ENCODE assay signal across 7 cellular contexts in genomic region chr14:23970283-23970659, GRCh38. TPM values are rescaled to one million over a fixed set of nuclear protein-coding genes. Genes with fewer than 3 reads are reported as not detected.
DNase-seq lines count a peak whose midpoint lies in the region; ATAC-seq, FAIRE-seq and TF ChIP-seq lines count a peak whose summit lies in the region.
"Not testable (repeated sequence)": the region's sequence is repeated elsewhere in the genome, so short reads cannot be mapped to it uniquely, and the experiment has no call there.

No MANE protein-coding gene starts in this region.

- BruUV-seq in GM12878 (replicated peaks; lab: Mats Ljungman, UMichigan), result not testable (repeated sequence)

- not testable (repeated sequence) for H3K9me3 Mint-ChIP-seq in CD8-positive, alpha-beta T cell; activated CD8-positive, alpha-beta T cell treated with anti-CD3 and anti-CD28 coated beads for 36 hours; stimulated activated effector memory CD8-positive, alpha-beta T cell treated with anti-CD3 and anti-CD28 coated beads, Interleukin-12 subunit alpha, Interleukin-12 subunit beta, amount 100 ng/mL, for 72 hours

- not testable (repeated sequence) for H3K79me1 ChIP-seq in mesendoderm (ENCODE audit: low read length)

- RAD21 ChIA-PET in GM12878 (lab: Charles Lee; ENCODE audit: unreplicated experiment), result not testable (repeated sequence)

- not testable (repeated sequence) for H3K27ac Mint-ChIP-seq in CD8-positive, alpha-beta T cell; activated CD8-positive, alpha-beta T cell treated with anti-CD3 and anti-CD28 coated beads for 36 hours; stimulated activated effector memory CD8-positive, alpha-beta T cell treated with anti-CD3 and anti-CD28 coated beads, Interleukin-12 subunit alpha, Interleukin-12 subunit beta, amount 100 ng/mL, for 72 hours

- not testable (repeated sequence) for H3K4ac ChIP-seq in mesendoderm (ENCODE audit: low read depth, low read length)

- H3K79me2 ChIP-seq in GM12878 (ENCODE audit: control insufficient read depth, insufficient read depth, low read length); mesendoderm (ENCODE audit: control insufficient read depth, insufficient read depth, low read length): not testable (repeated sequence)

- H3K27me3 ChIP-seq in CD8-positive, alpha-beta T cell (ENCODE audit: insufficient read depth, low read length); GM12878 (replicated peaks in 1 of 2; ENCODE audit: control insufficient read depth in 2 of 2, insufficient read depth in 2 of 2, low read length in 1 of 2); gastroesophageal sphincter; mesendoderm (ENCODE audit: insufficient read depth, low read length, poor library complexity): not testable (repeated sequence)

- not testable (repeated sequence) for TF ChIP-seq RAD21 in GM12878 (IDR thresholded peaks at IDR 0.05; ENCODE audit: insufficient read depth, low read depth, low read length)

- not testable (repeated sequence) for H2AK5ac ChIP-seq in mesendoderm (ENCODE audit: low read length)

- not testable (repeated sequence) for H4K5ac ChIP-seq in mesendoderm (ENCODE audit: low read length)

- not testable (repeated sequence) for H3K9me3 ChIP-seq in CD8-positive, alpha-beta T cell (ENCODE audit: low read length); GM12878 (replicated peaks; ENCODE audit: control insufficient read depth, insufficient read depth, low read length); gastroesophageal sphincter

- SMC1A ChIA-PET in GM12878 (lab: Charles Lee; ENCODE audit: uncharacterized antibody, unreplicated experiment), result not testable (repeated sequence)

- H3K4me3 ChIP-seq in CD8-positive, alpha-beta T cell (ENCODE audit: low read depth, low read length); GM12878; mesendoderm (ENCODE audit: low read length): not testable (repeated sequence)
- peak overlapping the region in 1 of 2 donors; percentile 51 for H3K4me3 ChIP-seq in gastroesophageal sphincter

- in situ Hi-C loops in GM12878 (cut with MboI), result loop anchor here (10.0 kb wide), 1 partner anchor 65 kb away; no protein-coding TSS in a partner anchor

- POLR2A ChIA-PET in CD8-positive, alpha-beta T cell (lab: Charles Lee); activated CD8-positive, alpha-beta T cell treated with anti-CD3 and anti-CD28 coated beads for 36 hours (lab: Charles Lee); GM12878 (lab: Charles Lee): not testable (repeated sequence)

- H2BK5ac ChIP-seq in mesendoderm (ENCODE audit: low read length), result not testable (repeated sequence)

- 93% methylated on average over 4 of the region's 15 CpGs for WGBS in GM12878 (ENCODE audit: insufficient coverage, insufficient replicate concordance, low lambda C conversion rate, missing lambda C conversion rate)
- no CpG with 5 or more reads among the region's 15 CpGs for WGBS in gastroesophageal sphincter (ENCODE audit: low coverage in 1 of 2), 2 donors
- WGBS in mesendoderm (ENCODE audit: extremely low coverage, insufficient coverage, low lambda C conversion rate), result no CpG with 5 or more reads among the region's 15 CpGs

- peak; percentile 66 for ATAC-seq in CD8-positive, alpha-beta T cell
- ATAC-seq in HG02852 (IDR thresholded peaks at IDR 0.05; ENCODE audit: unreplicated experiment) (peak; percentile 12), GM12878 (peak; percentile 15), gastroesophageal sphincter (peak; percentile 6)
- ATAC-seq in activated CD8-positive, alpha-beta T cell treated with anti-CD3 and anti-CD28 coated beads for 36 hours, result peak; percentile 40
- peak; percentile 14 for ATAC-seq in stimulated activated effector memory CD8-positive, alpha-beta T cell treated with anti-CD3 and anti-CD28 coated beads, Interleukin-12 subunit alpha, Interleukin-12 subunit beta, amount 100 ng/mL, for 72 hours

- not testable (repeated sequence) for H2BK15ac ChIP-seq in mesendoderm (replicated peaks; ENCODE audit: low read depth)

- not testable (repeated sequence) for H4K8ac ChIP-seq in mesendoderm (ENCODE audit: low read depth, low read length)

- TF ChIP-seq POLR2A in GM12878 (IDR thresholded peaks at IDR 0.05; ENCODE audit: low read depth, low read length); gastroesophageal sphincter (IDR thresholded peaks at IDR 0.05): not testable (repeated sequence)

- intact Hi-C loops in CD8-positive, alpha-beta T cell (cut with DNase I, micrococcal nuclease); activated CD8-positive, alpha-beta T cell treated with anti-CD3 and anti-CD28 coated beads for 36 hours (cut with micrococcal nuclease); GM12878 (cut with micrococcal nuclease; ENCODE audit: unreplicated experiment): not testable (repeated sequence)

- not testable (repeated sequence) for DNase-seq in CD8-positive, alpha-beta T cell; activated CD8-positive, alpha-beta T cell treated with anti-CD3 and anti-CD28 coated beads for 36 hours; GM12878 (ENCODE audit: low read depth, low spot score); mesendoderm; stimulated activated effector memory CD8-positive, alpha-beta T cell treated with anti-CD3 and anti-CD28 coated beads, Interleukin-12 subunit alpha, Interleukin-12 subunit beta, amount 100 ng/mL, for 72 hours (ENCODE audit: low spot score in 2 of 2)

- not testable (repeated sequence) for H2BK120ac ChIP-seq in mesendoderm (ENCODE audit: low read depth, low read length)

- not testable (repeated sequence) for H3K27me3 Mint-ChIP-seq in CD8-positive, alpha-beta T cell (ENCODE audit: low read depth); activated CD8-positive, alpha-beta T cell treated with anti-CD3 and anti-CD28 coated beads for 36 hours

- not testable (repeated sequence) for H2AFZ ChIP-seq in GM12878 (ENCODE audit: control insufficient read depth, low read depth, low read length)

- not testable (repeated sequence) for H3K23ac ChIP-seq in mesendoderm (ENCODE audit: low read length)

- FAIRE-seq in GM12878 (lab: Jason Lieb, UNC), result not testable (repeated sequence)

- CTCF ChIA-PET in CD8-positive, alpha-beta T cell (lab: Charles Lee); activated CD8-positive, alpha-beta T cell treated with anti-CD3 and anti-CD28 coated beads for 36 hours (lab: Charles Lee): not testable (repeated sequence)
- CTCF ChIA-PET in GM12878 (lab: Yijun Ruan, JAX), result interaction anchor here (1.2 kb wide), 1 partner anchor 138 kb away, joined by 3 read pairs; no protein-coding TSS in a partner anchor

- H4K20me1 ChIP-seq in GM12878 (ENCODE audit: control insufficient read depth, insufficient read depth), result not testable (repeated sequence)

- not testable (repeated sequence) for H3K27ac ChIP-seq in CD8-positive, alpha-beta T cell (ENCODE audit: low read depth, low read length); GM12878 (ENCODE audit: control insufficient read depth, insufficient read depth); gastroesophageal sphincter; mesendoderm (ENCODE audit: low read depth, low read length)

- not testable (repeated sequence) for H3K4me2 ChIP-seq in GM12878 (ENCODE audit: control insufficient read depth, insufficient read depth); mesendoderm (ENCODE audit: low read length)

- not testable (repeated sequence) for TF ChIP-seq CTCF in CD8-positive, alpha-beta T cell (IDR thresholded peaks at IDR 0.05); activated CD8-positive, alpha-beta T cell treated with anti-CD3 and anti-CD28 coated beads for 36 hours (IDR thresholded peaks at IDR 0.05); GM12878 (IDR thresholded peaks at IDR 0.05 in 2 of 3, conservative IDR thresholded peaks at IDR 0.05 in 1 of 3; ENCODE audit: control insufficient read depth in 2 of 3, extremely low read depth in 1 of 3, insufficient read depth in 1 of 3, low read depth in 3 of 3, low read length in 3 of 3); gastroesophageal sphincter (IDR thresholded peaks at IDR 0.05)

- H3K4me3 Mint-ChIP-seq in CD8-positive, alpha-beta T cell, result peak overlapping the region; percentile 53
- H3K4me3 Mint-ChIP-seq in activated CD8-positive, alpha-beta T cell treated with anti-CD3 and anti-CD28 coated beads for 36 hours, result peak overlapping the region; percentile 29
- H3K4me3 Mint-ChIP-seq in stimulated activated effector memory CD8-positive, alpha-beta T cell treated with anti-CD3 and anti-CD28 coated beads, Interleukin-12 subunit alpha, Interleukin-12 subunit beta, amount 100 ng/mL, for 72 hours, result not testable (repeated sequence)

- H3K4me1 Mint-ChIP-seq in CD8-positive, alpha-beta T cell (ENCODE audit: low read depth); activated CD8-positive, alpha-beta T cell treated with anti-CD3 and anti-CD28 coated beads for 36 hours (ENCODE audit: low read depth); stimulated activated effector memory CD8-positive, alpha-beta T cell treated with anti-CD3 and anti-CD28 coated beads, Interleukin-12 subunit alpha, Interleukin-12 subunit beta, amount 100 ng/mL, for 72 hours: not testable (repeated sequence)

- H3K36me3 ChIP-seq in CD8-positive, alpha-beta T cell (ENCODE audit: insufficient read depth, low read length); GM12878 (ENCODE audit: control insufficient read depth in 2 of 2, insufficient read depth in 2 of 2, low read length in 1 of 2); gastroesophageal sphincter; mesendoderm (ENCODE audit: control insufficient read depth, insufficient read depth, low read length): not testable (repeated sequence)

- H3K9ac ChIP-seq in GM12878 (ENCODE audit: control insufficient read depth, insufficient read depth, low read length); mesendoderm (ENCODE audit: low read length): not testable (repeated sequence)

- H3K56ac ChIP-seq in mesendoderm (ENCODE audit: low read length), result peak overlapping the region; percentile 34

- not testable (repeated sequence) for TF ChIP-seq EP300 in GM12878 (IDR thresholded peaks at IDR 0.05; ENCODE audit: borderline replicate concordance in 1 of 2, control insufficient read depth in 1 of 2, low read depth in 2 of 2, low read length in 2 of 2); gastroesophageal sphincter (IDR thresholded peaks at IDR 0.05)

- not testable (repeated sequence) for H3K4me1 ChIP-seq in CD8-positive, alpha-beta T cell (ENCODE audit: insufficient read depth, low read length); GM12878 (ENCODE audit: control insufficient read depth, insufficient read depth, low read length); gastroesophageal sphincter; mesendoderm (ENCODE audit: control insufficient read depth, low read depth, low read length)

- peaks cover 12% of the 10 kb centered on the region for H3K36me3 Mint-ChIP-seq in CD8-positive, alpha-beta T cell
- H3K36me3 Mint-ChIP-seq in activated CD8-positive, alpha-beta T cell treated with anti-CD3 and anti-CD28 coated beads for 36 hours (ENCODE audit: low read depth); stimulated activated effector memory CD8-positive, alpha-beta T cell treated with anti-CD3 and anti-CD28 coated beads, Interleukin-12 subunit alpha, Interleukin-12 subunit beta, amount 100 ng/mL, for 72 hours: not testable (repeated sequence)

- not testable (repeated sequence) for H3K18ac ChIP-seq in mesendoderm (ENCODE audit: low read length)

RNA-seq across cellular contexts. Expression of gene DHRS4, which starts 16.7 kb away (rescaled TPM):
- 1 to 10 TPM; 6.8 to 7.1 TPM for total RNA-seq in CD8-positive, alpha-beta T cell
- 10 to 100 TPM; 19.9 to 21.7 TPM for total RNA-seq in activated CD8-positive, alpha-beta T cell treated with anti-CD3 and anti-CD28 coated beads for 36 hours
- total RNA-seq in GM12878 (2013; cell fraction: nucleolus; rRNA removed), result 8.8 and 9.4 TPM in 2 replicates
- total RNA-seq in GM12878 (2014; rRNA removed) (35.7 and 38.1 TPM in 2 replicates), GM12878 (2014; rRNA removed; fragmentation: Illumina TruSeq; extraction: Trizol) (18.2 and 19.7 TPM in 2 replicates), GM12878 (2021) (24.3 TPM in 2 replicates), gastroesophageal sphincter (10 to 100 TPM; 30.4 to 55.9 (median 37.1) TPM)
- 16.7 TPM for polyA plus RNA-seq in GM12878 (2011; ENCODE audit: low read depth)
- polyA plus RNA-seq in GM12878 (2011; rRNA removed) (10.1 and 12.2 TPM in 2 replicates), GM12878 (2014; fragmentation: Illumina TruSeq; extraction: Trizol) (16.6 and 20.1 TPM in 2 replicates), GM12878 (2014; fragmentation: Nextera tagmentation; extraction: Ambion mirVana) (1 to 10 TPM; 2.4 to 8.2 TPM), GM12878 (2014; rRNA removed) (31.6 and 36.0 TPM in 2 replicates), GM12878 (2016; fragmentation: Nextera tagmentation; extraction: Ambion mirVana) (10 to 100 TPM; 32.9 to 33.4 TPM)
- polyA plus RNA-seq in GM12878 (2011; cell fraction: cytosol; rRNA removed), result 20.8 and 21.3 TPM in 2 replicates
- 12.5 and 15.2 TPM in 2 replicates for polyA plus RNA-seq in GM12878 (2011; cell fraction: nucleus; rRNA removed)
- polyA plus RNA-seq in GM12878 (2012), result 22.2 and 24.0 TPM in 2 replicates
- 6.7 and 7.4 TPM in 2 replicates for polyA minus RNA-seq in GM12878 (2011; rRNA and poly(A)+ RNA removed)
- polyA minus RNA-seq in GM12878 (2011; cell fraction: cytosol; rRNA and poly(A)+ RNA removed), result 3.7 and 5.0 TPM in 2 replicates
- 4.2 and 5.1 TPM in 2 replicates for polyA minus RNA-seq in GM12878 (2011; cell fraction: nucleus; rRNA and poly(A)+ RNA removed)
- polyA plus RNA-seq in mesendoderm (2013, experiment 1 of 2), result 10.4 TPM
- 10.7 TPM for polyA plus RNA-seq in mesendoderm (2013, experiment 2 of 2)

RNA-seq across cellular contexts. Expression of gene DHRS4L2, which starts 18.5 kb away (rescaled TPM):
- 1 to 10 TPM; 7.6 to 8.1 TPM for total RNA-seq in CD8-positive, alpha-beta T cell
- 10 to 100 TPM; 20.8 to 24.3 TPM for total RNA-seq in activated CD8-positive, alpha-beta T cell treated with anti-CD3 and anti-CD28 coated beads for 36 hours
- total RNA-seq in GM12878 (2013; cell fraction: nucleolus; rRNA removed), result 10.2 and 10.4 TPM in 2 replicates
- total RNA-seq in GM12878 (2014; rRNA removed) (31.1 and 41.7 TPM in 2 replicates), GM12878 (2014; rRNA removed; fragmentation: Illumina TruSeq; extraction: Trizol) (22.0 and 24.0 TPM in 2 replicates), GM12878 (2021) (21.5 and 24.9 TPM in 2 replicates), gastroesophageal sphincter (10 to 100 TPM in 3 of 4 donors, 1 to 10 TPM in 1; 5.9 to 25.3 (median 16.7) TPM)
- 9.5 TPM for polyA plus RNA-seq in GM12878 (2011; ENCODE audit: low read depth)
- polyA plus RNA-seq in GM12878 (2011; rRNA removed) (7.0 and 10.5 TPM in 2 replicates), GM12878 (2014; fragmentation: Illumina TruSeq; extraction: Trizol) (20.6 and 28.1 TPM in 2 replicates), GM12878 (2014; fragmentation: Nextera tagmentation; extraction: Ambion mirVana) (1 to 10 TPM; 2.8 to 6.8 TPM), GM12878 (2014; rRNA removed) (40.5 and 49.3 TPM in 2 replicates), GM12878 (2016; fragmentation: Nextera tagmentation; extraction: Ambion mirVana) (10 to 100 TPM; 27.5 to 33.1 TPM)
- 13.7 TPM in 2 replicates for polyA plus RNA-seq in GM12878 (2011; cell fraction: cytosol; rRNA removed)
- polyA plus RNA-seq in GM12878 (2011; cell fraction: nucleus; rRNA removed), result 13.5 and 14.0 TPM in 2 replicates
- polyA plus RNA-seq in GM12878 (2012), result 12.8 and 17.4 TPM in 2 replicates
- polyA minus RNA-seq in GM12878 (2011; rRNA and poly(A)+ RNA removed), result 6.5 and 13.2 TPM in 2 replicates
- 2.3 and 7.8 TPM in 2 replicates for polyA minus RNA-seq in GM12878 (2011; cell fraction: cytosol; rRNA and poly(A)+ RNA removed)
- 4.8 and 7.9 TPM in 2 replicates for polyA minus RNA-seq in GM12878 (2011; cell fraction: nucleus; rRNA and poly(A)+ RNA removed)
- 14.9 TPM for polyA plus RNA-seq in mesendoderm (2013, experiment 1 of 2)
- polyA plus RNA-seq in mesendoderm (2013, experiment 2 of 2), result 14.1 TPM

Comparison
In these comparisons a context has a peak if more than half of its experiments do, and no peak if none do; other contexts are left out.
1. ATAC-seq: peak in every context shown above with its lines; median percentile 66 in CD8-positive, alpha-beta T cell; 40 in activated CD8-positive, alpha-beta T cell treated with anti-CD3 and anti-CD28 coated beads for 36 hours; 15 in GM12878; 14 in stimulated activated effector memory CD8-positive, alpha-beta T cell treated with anti-CD3 and anti-CD28 coated beads, Interleukin-12 subunit alpha, Interleukin-12 subunit beta, amount 100 ng/mL, for 72 hours; 12 in HG02852; 6 in gastroesophageal sphincter.